In genomic region chr1:1020415-1021009, GRCh38 we compare ENCODE assay signal across 1 cellular context.
TF ChIP-seq lines count a peak whose summit lies in the region.

No MANE protein-coding gene starts in this region.

TF ChIP-seq in endothelial cell of umbilical vein, 7 proteins besides CTCF, POLR2A, EP300 and RAD21:
- no peak for TF ChIP-seq EZH2 (IDR thresholded peaks at IDR 0.05; ENCODE audit: borderline replicate concordance, low read depth, low read length, severe bottlenecking)
- no peak for TF ChIP-seq FOS (IDR thresholded peaks at IDR 0.05; ENCODE audit: borderline replicate concordance, insufficient read depth, low read length)
- no peak for TF ChIP-seq GATA2 (IDR thresholded peaks at IDR 0.05; ENCODE audit: insufficient read depth, insufficient read length, low read depth, low read length)
- TF ChIP-seq JUN (IDR thresholded peaks at IDR 0.05; ENCODE audit: borderline replicate concordance, insufficient read depth, insufficient read length, low read depth): no peak
- TF ChIP-seq MAX (IDR thresholded peaks at IDR 0.05; ENCODE audit: insufficient read depth, insufficient read length): no peak
- TF ChIP-seq MYC (IDR thresholded peaks at IDR 0.05; ENCODE audit: low read depth, low read length): no peak
- no peak for TF ChIP-seq POLR2AphosphoS5 (IDR thresholded peaks at IDR 0.05; ENCODE audit: insufficient read depth, low read depth, low read length)
